In genomic region chr2:8487461-8487932, GRCh38 we compare ENCODE assay signal across 8 cellular contexts.
A peak's percentile ranks its signal among the peaks of the same experiment; 100 is the strongest.
DNase-seq lines count a peak whose midpoint lies in the region; ATAC-seq and TF ChIP-seq lines count a peak whose summit lies in the region.

No MANE protein-coding gene starts in this region.

- peak overlapping the region; percentile 9 for H3K27ac ChIP-seq in CD8-positive, alpha-beta T cell (ENCODE audit: low read depth, low read length)

- no peak for DNase-seq in CD8-positive, alpha-beta T cell
- peak; percentile 43 for DNase-seq in NB4 (ENCODE audit: low read depth)
- DNase-seq in immature natural killer cell = no peak
- DNase-seq in stimulated activated CD4-positive, alpha-beta T cell treated with anti-CD3 and anti-CD28 coated beads, Interleukin-2, amount 100 ng/mL, for 48 hours = no peak
- DNase-seq in ACHN = no peak
- no peak for DNase-seq in activated CD8-positive, alpha-beta memory T cell treated with anti-CD3 and anti-CD28 coated beads, Interleukin-2, amount 50 U/mL, for 4 hours
- no peak for DNase-seq in NCI-H2107 treated with DMSO at 0.1 percent for 48 hours (lab: John Stamatoyannopoulos, UW; ENCODE audit: unreplicated experiment)

- POLR2A ChIA-PET in CD8-positive, alpha-beta T cell (lab: Charles Lee) = interaction anchor here (1.3 to 1.4 kb wide), 2 partner anchors 10 to 197 kb away, joined by 4 to 6 read pairs; no protein-coding TSS in a partner anchor

- no peaks in the 10 kb centered on the region for H3K27me3 Mint-ChIP-seq in CD8-positive, alpha-beta T cell (ENCODE audit: low read depth)
- peaks cover 4 to 20% (median 9%) of the 10 kb centered on the region in 3 donors for H3K27me3 Mint-ChIP-seq in immature natural killer cell (ENCODE audit: low read depth in 3 of 3)

- no peak for TF ChIP-seq CTCF in CD8-positive, alpha-beta T cell (IDR thresholded peaks at IDR 0.05)
- no peak for TF ChIP-seq CTCF in NB4 (IDR thresholded peaks at IDR 0.05; ENCODE audit: low read depth, low read length)

- peak overlapping the region; percentile 18 for H3K4me3 ChIP-seq in CD8-positive, alpha-beta T cell (ENCODE audit: low read depth, low read length)
- H3K4me3 ChIP-seq in NB4 (ENCODE audit: low read depth, low read length) = no peak overlapping the region

- H3K9me3 Mint-ChIP-seq in CD8-positive, alpha-beta T cell = no peaks in the 10 kb centered on the region
- no peaks in the 10 kb centered on the region for H3K9me3 Mint-ChIP-seq in immature natural killer cell

- ATAC-seq in CD8-positive, alpha-beta T cell = no peak
- ATAC-seq in GM21515 (IDR thresholded peaks at IDR 0.05; ENCODE audit: unreplicated experiment) = peak; percentile 9

- H3K4me1 Mint-ChIP-seq in CD8-positive, alpha-beta T cell (ENCODE audit: low read depth) = peaks cover 41% of the 10 kb centered on the region
- peaks cover 83 to 93% of the 10 kb centered on the region in 2 donors for H3K4me1 Mint-ChIP-seq in immature natural killer cell

- H3K4me1 ChIP-seq in CD8-positive, alpha-beta T cell (ENCODE audit: insufficient read depth, low read length) = peaks cover 25% of the 10 kb centered on the region

- no peaks in the 10 kb centered on the region for H3K9me3 ChIP-seq in CD8-positive, alpha-beta T cell (ENCODE audit: low read length)

- peak overlapping the region; percentile 76 for H3K4me3 Mint-ChIP-seq in CD8-positive, alpha-beta T cell
- H3K4me3 Mint-ChIP-seq in immature natural killer cell = peak overlapping the region; percentile 72 to 92 (median 81)

- CTCF ChIA-PET in CD8-positive, alpha-beta T cell (lab: Charles Lee) = interaction anchor here (1.0 to 1.1 kb wide), 2 partner anchors 10 to 27 kb away, joined by 3 read pairs; no protein-coding TSS in a partner anchor

- intact Hi-C loops in CD8-positive, alpha-beta T cell (cut with DNase I, micrococcal nuclease) = no loop called here

- peak overlapping the region; percentile 88 for H3K27ac Mint-ChIP-seq in CD8-positive, alpha-beta T cell
- peak overlapping the region; percentile 97 to 100 (median 98) for H3K27ac Mint-ChIP-seq in immature natural killer cell

- TF ChIP-seq POLR2A in NB4 (IDR thresholded peaks at IDR 0.05; ENCODE audit: extremely low read depth, insufficient read length) = no peak

- no peaks in the 10 kb centered on the region for H3K36me3 Mint-ChIP-seq in CD8-positive, alpha-beta T cell
- peaks cover 0 to 5% (median 4%) of the 10 kb centered on the region in 3 donors for H3K36me3 Mint-ChIP-seq in immature natural killer cell

- in situ Hi-C loops in ACHN (cut with HindIII; ENCODE audit: low pct_ligation_motif_present, low pct_unique_long_range_greater_than_20kb, low sequenced_read_pairs) = no loop called here

- no peaks in the 10 kb centered on the region for H3K36me3 ChIP-seq in CD8-positive, alpha-beta T cell (ENCODE audit: insufficient read depth, low read length)

- no peaks in the 10 kb centered on the region for H3K27me3 ChIP-seq in CD8-positive, alpha-beta T cell (ENCODE audit: insufficient read depth, low read length)
